9 cellular contexts compared by ENCODE assay signal in the genomic region with DNA sequence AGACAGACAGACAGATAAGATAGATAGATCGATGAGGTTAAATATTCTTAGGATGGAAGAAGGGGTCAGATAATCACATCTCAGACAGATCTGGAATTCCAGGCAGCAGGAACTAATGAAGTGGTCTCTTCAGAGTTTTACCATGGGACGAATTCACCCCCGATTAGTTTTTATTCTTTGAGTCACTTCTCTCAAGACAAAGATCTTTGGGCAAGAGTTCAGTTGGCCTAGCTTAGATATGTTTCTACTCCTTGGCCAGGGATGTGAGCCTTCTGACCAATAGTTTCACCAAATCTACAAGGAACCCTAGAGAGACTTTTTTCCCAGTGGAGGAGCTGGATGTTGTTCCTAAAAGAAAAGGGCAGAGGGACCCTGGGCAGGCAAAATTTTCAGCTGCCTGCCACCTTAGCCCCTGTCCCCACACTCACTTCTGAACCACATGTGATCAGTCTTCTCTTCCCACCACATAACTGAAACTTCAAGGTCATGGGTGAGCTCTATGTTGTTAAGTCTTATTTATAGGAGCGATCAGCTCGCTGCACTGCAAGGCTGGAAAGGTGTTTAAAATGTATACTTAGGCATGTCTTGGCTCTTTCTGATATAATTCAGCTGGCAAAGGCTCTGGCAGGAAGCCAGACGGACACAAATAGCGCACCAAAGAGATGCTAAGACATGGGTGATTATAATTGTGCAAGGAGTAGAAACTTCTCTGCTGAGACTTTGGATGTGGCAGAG.
DNase-seq lines count a peak whose midpoint lies in the region; ATAC-seq, FAIRE-seq and TF ChIP-seq lines count a peak whose summit lies in the region.
"Had no signal": no experiment of that assay in that cellular context is flagged by ENCODE, and none has a peak within 500 bp of the region (broad histone marks: within the 10 kb centered on the region; RNA-seq: fewer than 3 reads in every experiment).

No MANE protein-coding gene starts in this region.

- no peaks in the 10 kb centered on the region for H3K27me3 ChIP-seq in GM12878 (replicated peaks in 1 of 2; ENCODE audit: control insufficient read depth in 2 of 2, insufficient read depth in 2 of 2, low read length in 1 of 2)
- H3K27me3 ChIP-seq in gastrocnemius medialis: no peaks in the 10 kb centered on the region

- SMC1A ChIA-PET in GM12878 (lab: Charles Lee; ENCODE audit: uncharacterized antibody, unreplicated experiment): interaction anchor here (0.6 to 27.0 kb wide), 21 partner anchors 10 to 304 kb away, joined by 3 to 636 read pairs (median 4); no protein-coding TSS in a partner anchor

- ATAC-seq in GM18511 (IDR thresholded peaks at IDR 0.05; ENCODE audit: unreplicated experiment) (peak; percentile 54), GM12878 (peak; percentile 66), gastrocnemius medialis (no peak)

- TF ChIP-seq CTCF in GM12878 (IDR thresholded peaks at IDR 0.05 in 2 of 3, conservative IDR thresholded peaks at IDR 0.05 in 1 of 3; ENCODE audit: control insufficient read depth in 2 of 3, extremely low read depth in 1 of 3, insufficient read depth in 1 of 3, low read depth in 3 of 3, low read length in 3 of 3): no peak
- TF ChIP-seq CTCF in gastrocnemius medialis (IDR thresholded peaks at IDR 0.05 in 4 of 5, conservative IDR thresholded peaks at IDR 0.05 in 1 of 5): no peak
- TF ChIP-seq CTCF in type B pancreatic cell (conservative IDR thresholded peaks at IDR 0.05): no peak

- no peak for TF ChIP-seq RAD21 in GM12878 (IDR thresholded peaks at IDR 0.05; ENCODE audit: insufficient read depth, low read depth, low read length)

- peak overlapping the region; percentile 93 for H3K4me2 ChIP-seq in GM12878 (ENCODE audit: control insufficient read depth, insufficient read depth)

- no TSS peak for BruUV-seq in GM12878 (replicated peaks; lab: Mats Ljungman, UMichigan)

- H3K4me3 ChIP-seq in GM12878 (peak overlapping the region; percentile 19; the same call in 1 of the 2 replicates), gastrocnemius medialis (no peak overlapping the region)

- WGBS in GM12878 (ENCODE audit: insufficient coverage, insufficient replicate concordance, low lambda C conversion rate, missing lambda C conversion rate): 14% methylated on average over 7 of the region's 7 CpGs

- H3K9me3 Mint-ChIP-seq in type B pancreatic cell: no peaks in the 10 kb centered on the region

- CTCF ChIA-PET in GM12878 (lab: Yijun Ruan, JAX): interaction anchor here (0.7 to 21.3 kb wide), 8 partner anchors 8 to 235 kb away, joined by 3 to 597 read pairs (median 12); no protein-coding TSS in a partner anchor

- no peaks in the 10 kb centered on the region for H3K36me3 ChIP-seq in GM12878 (ENCODE audit: control insufficient read depth in 2 of 2, insufficient read depth in 2 of 2, low read length in 1 of 2)
- H3K36me3 ChIP-seq in gastrocnemius medialis: no peaks in the 10 kb centered on the region

- H3K9me3 ChIP-seq in GM12878 (replicated peaks; ENCODE audit: control insufficient read depth, insufficient read depth, low read length) (no peaks in the 10 kb centered on the region), gastrocnemius medialis (no peaks in the 10 kb centered on the region)

- POLR2A ChIA-PET in GM12878 (lab: Charles Lee): interaction anchor here (0.5 to 4.8 kb wide), 9 partner anchors 42 to 343 kb away, joined by 3 to 52 read pairs (median 4); partner anchors contain the start of gene TXN

- H3K4me1 ChIP-seq in GM12878 (ENCODE audit: control insufficient read depth, insufficient read depth, low read length): peaks cover 62% of the 10 kb centered on the region
- H3K4me1 ChIP-seq in gastrocnemius medialis: peaks cover 46 to 55% of the 10 kb centered on the region in 2 donors

- H3K27me3 Mint-ChIP-seq in type B pancreatic cell: no peaks in the 10 kb centered on the region

- H2AFZ ChIP-seq in GM12878 (ENCODE audit: control insufficient read depth, low read depth, low read length): peak overlapping the region; percentile 46; the same call in 1 of the 2 replicates

- RAD21 ChIA-PET in GM12878 (lab: Charles Lee; ENCODE audit: unreplicated experiment): interaction anchor here (0.8 to 3.9 kb wide), 24 partner anchors 9 to 244 kb away, joined by 3 to 59 read pairs (median 4); no protein-coding TSS in a partner anchor

- TF ChIP-seq EP300 in GM12878 (IDR thresholded peaks at IDR 0.05; ENCODE audit: borderline replicate concordance in 1 of 2, control insufficient read depth in 1 of 2, low read depth in 2 of 2, low read length in 2 of 2): peak in 1 of 2 experiments; percentile 51; a peak in 2 of 4 replicates

- TF ChIP-seq POLR2A in GM12878 (IDR thresholded peaks at IDR 0.05; ENCODE audit: low read depth, low read length) (no peak), gastrocnemius medialis (IDR thresholded peaks at IDR 0.05) (no peak)

- H3K36me3 Mint-ChIP-seq in type B pancreatic cell: no peaks in the 10 kb centered on the region

- in situ Hi-C loops in GM12878 (cut with MboI) (no loop called here), gastrocnemius medialis (cut with MboI; ENCODE audit: low sequenced_read_pairs in 4 of 4) (no loop called here)

- H3K79me2 ChIP-seq in GM12878 (ENCODE audit: control insufficient read depth, insufficient read depth, low read length): no peaks in the 10 kb centered on the region

- intact Hi-C loops in GM12878 (cut with micrococcal nuclease; ENCODE audit: unreplicated experiment): no loop called here
- intact Hi-C loops in gastrocnemius medialis (cut with DNase I; ENCODE audit: low total_unique reads): no loop called here

- no peak overlapping the region for H3K27ac Mint-ChIP-seq in type B pancreatic cell

- FAIRE-seq in GM12878 (lab: Jason Lieb, UNC): no peak

- no peaks in the 10 kb centered on the region for H4K20me1 ChIP-seq in GM12878 (ENCODE audit: control insufficient read depth, insufficient read depth)

- peaks cover 6% of the 10 kb centered on the region for H3K4me1 Mint-ChIP-seq in type B pancreatic cell (ENCODE audit: unreplicated experiment)

- H3K9ac ChIP-seq in GM12878 (ENCODE audit: control insufficient read depth, insufficient read depth, low read length): peak overlapping the region; percentile 16; the same call in 1 of the 2 replicates

- H3K4me3 Mint-ChIP-seq in type B pancreatic cell: no peak overlapping the region

- peak overlapping the region; percentile 50 for H3K27ac ChIP-seq in GM12878 (ENCODE audit: control insufficient read depth, insufficient read depth)
- peak overlapping the region; percentile 50 to 62 (median 60) for H3K27ac ChIP-seq in gastrocnemius medialis

- DNase-seq in HCEC 1CT (peak; percentile 46), GM12878 (ENCODE audit: low read depth, low spot score) (no peak), gastrocnemius medialis (no peak), NCI-H748 (lab: John Stamatoyannopoulos, UW; ENCODE audit: unreplicated experiment) (no peak), cortex of kidney (lab: John Stamatoyannopoulos, UW) (no peak), type B pancreatic cell (ENCODE audit: extremely low spot score, unreplicated experiment) (no peak)
- DNase-seq in effector CD4-positive, alpha-beta T cell: no peak
- DNase-seq: T-helper 1 cell had no signal

TF ChIP-seq in GM12878, 131 proteins besides CTCF, POLR2A, EP300 and RAD21 (continues in another document):
- TF ChIP-seq CREM (IDR thresholded peaks at IDR 0.05; ENCODE audit: low read depth) (0 out of 2 replicates have a peak, but pooled peaks have one; percentile 47), E4F1 (IDR thresholded peaks at IDR 0.05; ENCODE audit: borderline replicate concordance, partially characterized antibody) (no peak), IKZF1 (conservative IDR thresholded peaks at IDR 0.05) (peak; percentile 61), MAX (IDR thresholded peaks at IDR 0.05; ENCODE audit: low read depth, low read length) (peak; percentile 38; the same call in 1 of the 2 replicates), BHLHE40 (IDR thresholded peaks at IDR 0.05; ENCODE audit: borderline replicate concordance in 1 of 2, low read depth in 2 of 2, low read length in 1 of 2) (peak; percentile 23 to 50; a peak in 3 of 4 replicates), NFIC (IDR thresholded peaks at IDR 0.05; ENCODE audit: low read depth, low read length) (peak; percentile 71)
- TF ChIP-seq, protein P1, sequence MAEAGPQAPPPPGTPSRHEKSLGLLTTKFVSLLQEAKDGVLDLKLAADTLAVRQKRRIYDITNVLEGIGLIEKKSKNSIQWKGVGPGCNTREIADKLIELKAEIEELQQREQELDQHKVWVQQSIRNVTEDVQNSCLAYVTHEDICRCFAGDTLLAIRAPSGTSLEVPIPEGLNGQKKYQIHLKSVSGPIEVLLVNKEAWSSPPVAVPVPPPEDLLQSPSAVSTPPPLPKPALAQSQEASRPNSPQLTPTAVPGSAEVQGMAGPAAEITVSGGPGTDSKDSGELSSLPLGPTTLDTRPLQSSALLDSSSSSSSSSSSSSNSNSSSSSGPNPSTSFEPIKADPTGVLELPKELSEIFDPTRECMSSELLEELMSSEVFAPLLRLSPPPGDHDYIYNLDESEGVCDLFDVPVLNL (IDR thresholded peaks at IDR 0.05; ENCODE audit: low read depth, low read length): no peak

Comparison
In these comparisons a context has a peak if more than half of its experiments do, and no peak if none do; other contexts are left out.
1. ATAC-seq: peak in GM18511 (single experiment) and GM12878 (single experiment); none in gastrocnemius medialis (0 of 2).